Comparison of ENCODE assay signal across 1 cellular context in the genomic region with DNA sequence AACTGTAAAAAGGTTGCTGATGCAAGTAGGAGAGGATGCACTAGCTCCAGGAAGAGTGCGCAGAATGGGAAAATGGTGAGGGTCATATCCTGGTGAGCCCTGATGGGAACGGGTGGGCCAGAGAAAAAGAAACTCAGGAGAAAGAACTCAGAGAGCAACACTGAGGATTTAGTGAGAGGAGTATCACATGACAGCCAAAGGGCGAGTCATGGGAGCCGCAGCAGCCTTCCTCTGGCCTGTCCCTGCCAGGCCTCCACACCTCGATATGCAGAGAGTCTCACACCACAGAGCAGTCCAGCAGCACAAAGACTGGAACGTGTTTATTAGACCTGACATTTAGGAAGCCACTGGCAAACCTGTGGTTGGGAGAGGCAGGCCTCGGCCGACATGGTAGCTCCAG.
TF ChIP-seq lines count a peak whose summit lies in the region.

No MANE protein-coding gene starts in this region.

TF ChIP-seq in IMR-90, 13 proteins besides CTCF, POLR2A, EP300 and RAD21 (continued from another document):
- no peak for TF ChIP-seq MXI1 (IDR thresholded peaks at IDR 0.05; ENCODE audit: borderline replicate concordance, low read depth, low read length)
